In genomic region chr6:167093922-167094432, GRCh38 we compare ENCODE assay signal across 9 cellular contexts. TPM values are rescaled to one million over a fixed set of nuclear protein-coding genes. Genes with fewer than 3 reads are reported as not detected.
A peak's percentile ranks its signal among the peaks of the same experiment; 100 is the strongest.
DNase-seq lines count a peak whose midpoint lies in the region; ATAC-seq, FAIRE-seq and TF ChIP-seq lines count a peak whose summit lies in the region.
"Had no signal": no experiment of that assay in that cellular context is flagged by ENCODE, and none has a peak within 500 bp of the region (broad histone marks: within the 10 kb centered on the region; RNA-seq: fewer than 3 reads in every experiment).

No MANE protein-coding gene starts in this region.

- no peaks in the 10 kb centered on the region for H3K36me3 Mint-ChIP-seq in CD4-positive, CD25-positive, alpha-beta regulatory T cell
- H3K36me3 Mint-ChIP-seq in progenitor cell of endocrine pancreas (ENCODE audit: insufficient read depth) = peaks cover 3% of the 10 kb centered on the region

- ATAC-seq in CD4-positive, CD25-positive, alpha-beta regulatory T cell (ENCODE audit: low read depth in 2 of 2) = peak; percentile 59 to 73
- peak; percentile 42 for ATAC-seq in GM21390 (IDR thresholded peaks at IDR 0.05; ENCODE audit: unreplicated experiment)

- H3K4me3 Mint-ChIP-seq in CD4-positive, CD25-positive, alpha-beta regulatory T cell = peak overlapping the region; percentile 76 to 85 (median 84)
- H3K4me3 Mint-ChIP-seq in progenitor cell of endocrine pancreas (ENCODE audit: low read depth) = no peak overlapping the region

- peaks cover 64% of the 10 kb centered on the region for H3K4me1 ChIP-seq in CD4-positive, CD25-positive, alpha-beta regulatory T cell (ENCODE audit: control insufficient read depth, insufficient read depth, low read length, poor library complexity, severe bottlenecking)
- H3K4me1 ChIP-seq in Karpas-422 (ENCODE audit: low read length) = peaks cover 37% of the 10 kb centered on the region

- no peaks in the 10 kb centered on the region for H3K9me2 ChIP-seq in Karpas-422 (replicated peaks; ENCODE audit: insufficient read depth, low read length)

- H3K36me3 ChIP-seq in CD4-positive, CD25-positive, alpha-beta regulatory T cell (ENCODE audit: control insufficient read depth, insufficient read depth, low read length) = no peaks in the 10 kb centered on the region
- H3K36me3 ChIP-seq in Karpas-422 (ENCODE audit: insufficient read depth, low read length) = no peaks in the 10 kb centered on the region

- no peaks in the 10 kb centered on the region for H3K27me3 Mint-ChIP-seq in CD4-positive, CD25-positive, alpha-beta regulatory T cell
- peaks cover 11% of the 10 kb centered on the region for H3K27me3 Mint-ChIP-seq in progenitor cell of endocrine pancreas

- no peaks in the 10 kb centered on the region for H3K27me3 ChIP-seq in CD4-positive, CD25-positive, alpha-beta regulatory T cell (ENCODE audit: control insufficient read depth, insufficient read depth, low read length)
- no peaks in the 10 kb centered on the region for H3K27me3 ChIP-seq in Karpas-422 (ENCODE audit: low read length)

- no peak overlapping the region for H3K9ac ChIP-seq in Karpas-422 (ENCODE audit: low read length)

- no peak overlapping the region for H2AFZ ChIP-seq in Karpas-422 (ENCODE audit: low read length)

- no peaks in the 10 kb centered on the region for H3K9me3 ChIP-seq in CD4-positive, CD25-positive, alpha-beta regulatory T cell (ENCODE audit: control insufficient read depth in 2 of 2, low read length in 2 of 2)
- no peaks in the 10 kb centered on the region for H3K9me3 ChIP-seq in Karpas-422 (ENCODE audit: low read length)

- DNase-seq in CD4-positive, CD25-positive, alpha-beta regulatory T cell = peak; percentile 69 to 75 (median 73)
- DNase-seq in Karpas-422 (peak; percentile 39), progenitor cell of endocrine pancreas (ENCODE audit: low spot score, unreplicated experiment) (no peak), erythroblast (lab: John Stamatoyannopoulos, UW) (no peak), H54 (ENCODE audit: insufficient read length, low spot score) (no peak), NCI-H524 treated with DMSO at 0.1 percent for 48 hours (lab: John Stamatoyannopoulos, UW) (no peak)
- peak; percentile 64 for DNase-seq in activated effector memory CD4-positive, alpha-beta T cell treated with Interleukin-2 at 50 U/mL for 16 hours

- H3K4me3 ChIP-seq in CD4-positive, CD25-positive, alpha-beta regulatory T cell (ENCODE audit: low read depth, low read length) = peak overlapping the region; percentile 83
- no peak overlapping the region for H3K4me3 ChIP-seq in Karpas-422 (ENCODE audit: low read length)

- no peak for FAIRE-seq in H54 (lab: Jason Lieb, UNC)
- FAIRE-seq: bronchial epithelial cell had no signal

- peaks cover 23 to 75% (median 60%) of the 10 kb centered on the region in 4 donors for H3K4me1 Mint-ChIP-seq in CD4-positive, CD25-positive, alpha-beta regulatory T cell
- H3K4me1 Mint-ChIP-seq in progenitor cell of endocrine pancreas (ENCODE audit: low read depth) = peaks cover 9% of the 10 kb centered on the region

- H3K4me2 ChIP-seq in Karpas-422 (ENCODE audit: low read depth, low read length, poor library complexity, severe bottlenecking) = no peak overlapping the region

- no peaks in the 10 kb centered on the region for H3K9me3 Mint-ChIP-seq in CD4-positive, CD25-positive, alpha-beta regulatory T cell
- H3K9me3 Mint-ChIP-seq in progenitor cell of endocrine pancreas (ENCODE audit: low read depth) = peaks cover 4% of the 10 kb centered on the region

- no peaks in the 10 kb centered on the region for H3K79me2 ChIP-seq in Karpas-422 (ENCODE audit: low read length)

- no peak for TF ChIP-seq POLR2A in erythroblast (IDR thresholded peaks at IDR 0.05; ENCODE audit: low read length)
- no peak for TF ChIP-seq POLR2A in H54 (IDR thresholded peaks at IDR 0.05; ENCODE audit: low read depth, low read length)

- peak overlapping the region; percentile 84 for H3K27ac ChIP-seq in CD4-positive, CD25-positive, alpha-beta regulatory T cell (ENCODE audit: insufficient read depth, low read length, poor library complexity, severe bottlenecking)
- H3K27ac ChIP-seq in Karpas-422 (ENCODE audit: low read length) = no peak overlapping the region

- peak overlapping the region; percentile 93 to 96 (median 96) for H3K27ac Mint-ChIP-seq in CD4-positive, CD25-positive, alpha-beta regulatory T cell
- peak overlapping the region; percentile 53 for H3K27ac Mint-ChIP-seq in progenitor cell of endocrine pancreas

- no peaks in the 10 kb centered on the region; the same call in 1 of the 2 replicates for H4K20me1 ChIP-seq in Karpas-422 (ENCODE audit: insufficient read depth, low read depth, low read length)

- no peak for TF ChIP-seq CTCF in progenitor cell of endocrine pancreas (IDR thresholded peaks at IDR 0.05; ENCODE audit: unreplicated experiment)

RNA-seq across cellular contexts. Expression of gene CCR6, which starts 28.9 kb away (rescaled TPM):
- total RNA-seq in CD4-positive, CD25-positive, alpha-beta regulatory T cell = 40.8 TPM
- polyA plus RNA-seq in CD4-positive, CD25-positive, alpha-beta regulatory T cell = 10 to 100 TPM; 52.7 to 97.3 (median 79.0) TPM
- not detected in 2 replicates for total RNA-seq in Karpas-422 (2014; rRNA removed; shearing (Covaris generic); ENCODE audit: low replicate concordance)
- total RNA-seq in progenitor cell of endocrine pancreas = not detected in 2 replicates
- total RNA-seq: bronchial epithelial cell had no signal

Comparison
In these comparisons a context has a peak if more than half of its experiments do, and no peak if none do; other contexts are left out.
1. DNase-seq: peak in CD4-positive, CD25-positive, alpha-beta regulatory T cell (3 of 3), Karpas-422 (single experiment) and activated effector memory CD4-positive, alpha-beta T cell treated with Interleukin-2 at 50 U/mL for 16 hours (single experiment); none in progenitor cell of endocrine pancreas (single experiment), erythroblast (0 of 2), H54 (single experiment) and NCI-H524 treated with DMSO at 0.1 percent for 48 hours (single experiment).
2. RNA of gene CCR6, which starts 28.9 kb away (total RNA-seq): 40.8 TPM in CD4-positive, CD25-positive, alpha-beta regulatory T cell (single experiment); not detected in Karpas-422 and not detected in progenitor cell of endocrine pancreas; every median in the first group is over 10 times any median in the second.